In the genomic region with DNA sequence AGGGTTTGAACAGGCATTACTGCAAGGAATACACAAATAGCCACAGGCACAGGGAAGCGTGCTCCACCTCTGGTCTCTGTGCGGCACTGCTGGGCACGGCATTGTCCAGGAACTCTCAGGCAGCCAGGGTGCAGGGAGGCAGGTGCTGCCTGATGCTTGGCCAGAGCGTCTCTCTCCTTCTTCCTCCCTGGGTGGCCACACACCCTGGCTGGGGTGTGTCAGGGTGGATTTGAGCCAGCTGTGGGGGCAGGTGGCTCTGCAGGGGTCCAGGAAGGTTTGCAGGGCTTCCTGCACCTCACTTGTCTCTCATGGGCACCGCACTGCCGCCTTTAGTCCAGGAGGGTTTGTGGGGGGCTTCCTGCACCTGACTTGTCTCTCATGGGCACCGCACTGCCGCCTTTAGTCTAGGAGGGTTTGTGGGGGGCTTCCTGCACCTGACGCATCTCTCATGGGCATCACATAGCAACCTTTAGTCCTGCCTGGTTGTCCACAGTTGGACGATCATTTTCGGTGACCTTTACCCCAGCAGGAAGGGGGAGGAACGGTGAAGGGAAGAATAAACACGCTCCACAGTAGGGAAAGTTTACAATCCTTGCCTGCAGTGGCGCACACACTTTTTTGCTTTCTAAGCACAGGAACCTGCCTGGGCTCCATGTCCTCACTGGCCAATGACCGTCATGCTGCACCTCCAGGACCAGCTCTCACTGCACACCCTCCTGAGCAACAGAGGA, we compare ENCODE assay signal across 14 cellular contexts.
"Had no signal": no experiment of that assay in that cellular context is flagged by ENCODE, and none has a peak within 500 bp of the region (broad histone marks: within the 10 kb centered on the region; RNA-seq: fewer than 3 reads in every experiment).

No MANE protein-coding gene starts in this region.

- ATAC-seq: activated CD8-positive, alpha-beta memory T cell treated with anti-CD3 and anti-CD28 coated beads, Interleukin-2, amount 10 ng/mL, durations not matched to agents 7 days and 5 days; activated T-cell treated with anti-CD3 and anti-CD28 coated beads, Interleukin-2, amount 50 U/mL, for 72 hours; heart right ventricle; stimulated activated effector memory CD8-positive, alpha-beta T cell treated with anti-CD3 and anti-CD28 coated beads, Interleukin-12 subunit alpha, Interleukin-12 subunit beta, amount 100 ng/mL, for 72 hours had no signal

- H3K4me3 ChIP-seq: breast epithelium, heart right ventricle, skin epidermis, tibial nerve had no signal

- H3K9me3 ChIP-seq: breast epithelium, heart right ventricle, neutrophil, tibial nerve had no signal

- H3K27me3 ChIP-seq: neutrophil, tibial nerve had no signal

- H3K4me1 ChIP-seq: breast epithelium had no signal

- H3K27ac ChIP-seq: breast epithelium, heart right ventricle, neutrophil, skin epidermis, tibial nerve had no signal

- DNase-seq: activated CD4-positive, alpha-beta T cell treated with anti-CD3 and anti-CD28 coated beads, Interleukin-2, amount 50 U/mL, for 4 hours; activated CD4-positive, CD25-positive, alpha-beta regulatory T cell treated with anti-CD3 and anti-CD28 coated beads, Interleukin-2, amount 50 U/mL, for 72 hours; activated CD8-positive, alpha-beta memory T cell treated with anti-CD3 and anti-CD28 coated beads, Interleukin-2, amount 10 ng/mL, durations not matched to agents 7 days and 5 days; activated naive CD8-positive, alpha-beta T cell treated with anti-CD3 and anti-CD28 coated beads, Interleukin-2, amount 10 ng/mL, durations not matched to agents 7 days and 5 days; activated T-cell treated with anti-CD3 and anti-CD28 coated beads, Interleukin-2, amount 50 U/mL, for 72 hours; anterior cingulate cortex; foreskin melanocyte; heart right ventricle; islet precursor cell had no signal

- H3K36me3 ChIP-seq: breast epithelium, heart right ventricle, neutrophil, tibial nerve had no signal
